Comparison of ENCODE assay signal across 8 cellular contexts in genomic region chr11:69297926-69298777, GRCh38. TPM values are rescaled to one million over a fixed set of nuclear protein-coding genes. Genes with fewer than 3 reads are reported as not detected.
DNase-seq lines count a peak whose midpoint lies in the region; ATAC-seq and TF ChIP-seq lines count a peak whose summit lies in the region.

No MANE protein-coding gene starts in this region.

- H2AFZ ChIP-seq in mammary epithelial cell (ENCODE audit: low read depth, low read length), result peak overlapping the region; percentile 2

- WGBS in mammary epithelial cell (ENCODE audit: low coverage, missing lambda C conversion rate), result 20% methylated on average over 20 of the region's 26 CpGs

- H3K9me3 ChIP-seq in mammary epithelial cell (replicated peaks; ENCODE audit: insufficient read depth, low read length), result no peaks in the 10 kb centered on the region

- H3K36me3 ChIP-seq in mammary epithelial cell (ENCODE audit: insufficient read depth, low read length), result no peaks in the 10 kb centered on the region

- intact Hi-C loops in mammary epithelial cell (cut with micrococcal nuclease), result loop anchor here (1.0 to 5.0 kb wide), 6 partner anchors 17 to 343 kb away; partner anchors contain the start of gene CCND1

- H3K79me2 ChIP-seq in mammary epithelial cell (ENCODE audit: insufficient read depth, low read length), result no peaks in the 10 kb centered on the region

- H3K4me2 ChIP-seq in mammary epithelial cell (ENCODE audit: insufficient read depth, low read depth, low read length), result peak overlapping the region; percentile 69

- no peak for TF ChIP-seq CTCF in AG10803 (conservative IDR thresholded peaks at IDR 0.05; ENCODE audit: low read length)
- TF ChIP-seq CTCF in mammary epithelial cell (conservative IDR thresholded peaks at IDR 0.05 in 1 of 2, IDR thresholded peaks at IDR 0.05 in 1 of 2; ENCODE audit: extremely low read depth in 1 of 2, insufficient read depth in 1 of 2, low read depth in 1 of 2, low read length in 2 of 2), result no peak

- CTCF ChIA-PET in mammary epithelial cell (lab: Charles Lee; ENCODE audit: low non-redundant PET), result interaction anchor here (0.6 kb wide), 1 partner anchor 196 kb away, joined by 3 read pairs; no protein-coding TSS in a partner anchor

- ATAC-seq in GM18870 (IDR thresholded peaks at IDR 0.05; ENCODE audit: unreplicated experiment), result peak; percentile 43
- peak; percentile 35 for ATAC-seq in HG03159 (IDR thresholded peaks at IDR 0.05; ENCODE audit: unreplicated experiment)

- H3K27ac ChIP-seq in mammary epithelial cell (ENCODE audit: insufficient read depth, low read depth, low read length), result peak overlapping the region; percentile 92

- peak overlapping the region; percentile 62 for H3K9ac ChIP-seq in mammary epithelial cell (ENCODE audit: insufficient read depth, low read length)

- H4K20me1 ChIP-seq in mammary epithelial cell (ENCODE audit: insufficient read depth, low read length), result no peaks in the 10 kb centered on the region

- in situ Hi-C loops in mammary epithelial cell (cut with MboI; ENCODE audit: low sequenced_read_pairs in 2 of 2), result loop anchor here in 1 of 2 donors (10.0 kb wide), 1 partner anchor 337 kb away; no protein-coding TSS in a partner anchor

- dilution Hi-C loops in mammary epithelial cell (cut with HindIII; ENCODE audit: low sequenced_read_pairs), result loop anchor here (5.0 to 25.0 kb wide), 3 partner anchors 41 to 186 kb away; no protein-coding TSS in a partner anchor

- peaks cover 75% of the 10 kb centered on the region for H3K4me1 ChIP-seq in mammary epithelial cell (ENCODE audit: insufficient read depth, low read length)

- BruUV-seq in mammary epithelial cell (replicated peaks; lab: Mats Ljungman, UMichigan), result no TSS peak

- DNase-seq in AG10803 (ENCODE audit: low read depth), result peak; percentile 83
- peak; percentile 89 for DNase-seq in RPMI8226
- peak; percentile 91 for DNase-seq in mammary epithelial cell
- DNase-seq in kidney tubule cell (ENCODE audit: low spot score), result peak; percentile 99
- peak; percentile 89 for DNase-seq in stromal cell of bone marrow (ENCODE audit: low read depth)
- DNase-seq in NCI-H2227 (lab: John Stamatoyannopoulos, UW; ENCODE audit: unreplicated experiment), result no peak

- no peaks in the 10 kb centered on the region for H3K27me3 ChIP-seq in mammary epithelial cell (ENCODE audit: insufficient read depth, low read length)

- peak overlapping the region; percentile 26 for H3K4me3 ChIP-seq in AG10803 (ENCODE audit: low read length)
- no peak overlapping the region for H3K4me3 ChIP-seq in mammary epithelial cell (replicated peaks in 1 of 3; ENCODE audit: insufficient read depth in 1 of 3, low read depth in 2 of 3, low read length in 3 of 3)

RNA-seq across cellular contexts. Expression of gene MYEOV, which starts 4.2 kb away (rescaled TPM):
- total RNA-seq in mammary epithelial cell, result under 1 TPM; 0.67 to 0.75 TPM
- 0.59 TPM for polyA plus RNA-seq in mammary epithelial cell
- polyA minus RNA-seq in mammary epithelial cell, result 2.2 TPM
